Comparison of ENCODE assay signal across 29 cellular contexts in the genomic region with DNA sequence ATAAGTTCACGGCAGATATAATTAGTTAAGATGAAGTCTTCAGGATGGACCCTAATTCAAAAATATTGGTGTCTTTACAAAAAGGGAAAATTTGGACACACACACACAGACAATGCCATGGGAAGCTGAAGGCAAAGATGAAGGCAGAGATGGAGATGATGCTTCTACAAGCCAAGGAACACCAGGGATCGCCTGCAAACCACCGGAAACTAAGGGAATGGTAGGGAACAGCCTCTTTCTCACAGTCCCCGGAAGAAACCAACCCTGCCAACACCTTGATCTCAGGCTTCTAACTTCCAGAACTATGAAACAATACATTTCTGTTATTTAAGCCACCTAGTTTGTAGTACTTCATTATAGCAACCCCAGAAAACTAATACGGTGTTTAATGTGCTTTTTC.
"Had no signal": no experiment of that assay in that cellular context is flagged by ENCODE, and none has a peak within 500 bp of the region (broad histone marks: within the 10 kb centered on the region; RNA-seq: fewer than 3 reads in every experiment).

No MANE protein-coding gene starts in this region.

- H3K4me1 ChIP-seq: testis, upper lobe of left lung, upper lobe of right lung, uterus, vagina had no signal

- H3K27ac Mint-ChIP-seq: stimulated activated effector memory CD8-positive, alpha-beta T cell treated with anti-CD3 and anti-CD28 coated beads, Interleukin-12 subunit alpha, Interleukin-12 subunit beta, amount 100 ng/mL, for 72 hours; stimulated activated memory B cell treated with anti-CD40 and anti-IgM and Interleukin-4, amounts not matched to agents 10 μg/mL and 1 μg/mL and 100 μg/mL, for 72 hours; stimulated activated naive B cell treated with anti-CD40 and anti-IgM and Interleukin-4, amounts not matched to agents 10 μg/mL and 1 μg/mL and 100 μg/mL, for 72 hours; stimulated activated naive CD8-positive, alpha-beta T cell treated with anti-CD3 and anti-CD28 coated beads, Interleukin-15, amount 100 ng/mL, for 72 hours; stimulated activated naive CD8-positive, alpha-beta T cell treated with anti-CD3 and anti-CD28 coated beads, Interleukin-15, Interleukin-2, amounts not matched to agents 100 ng/mL and 50 ng/mL, for 24 hours; type B pancreatic cell had no signal

- H3K4me1 Mint-ChIP-seq: stimulated activated effector memory CD8-positive, alpha-beta T cell treated with anti-CD3 and anti-CD28 coated beads, Interleukin-12 subunit alpha, Interleukin-12 subunit beta, amount 100 ng/mL, for 72 hours; stimulated activated memory B cell treated with anti-CD40 and anti-IgM and Interleukin-4, amounts not matched to agents 10 μg/mL and 1 μg/mL and 100 μg/mL, for 72 hours; stimulated activated naive B cell treated with anti-CD40 and anti-IgM and Interleukin-4, amounts not matched to agents 10 μg/mL and 1 μg/mL and 100 μg/mL, for 72 hours; stimulated activated naive CD8-positive, alpha-beta T cell treated with anti-CD3 and anti-CD28 coated beads, Interleukin-15, amount 100 ng/mL, for 72 hours had no signal

- H3K36me3 ChIP-seq: stomach, suprapubic skin, thoracic aorta, thyroid gland, tibial artery, tibial nerve, transverse colon, upper lobe of left lung, upper lobe of right lung, uterus, vagina had no signal

- FAIRE-seq: urothelium cell line had no signal

- H3K4me3 Mint-ChIP-seq: stimulated activated effector memory CD8-positive, alpha-beta T cell treated with anti-CD3 and anti-CD28 coated beads, Interleukin-12 subunit alpha, Interleukin-12 subunit beta, amount 100 ng/mL, for 72 hours; stimulated activated memory B cell treated with anti-CD40 and anti-IgM and Interleukin-4, amounts not matched to agents 10 μg/mL and 1 μg/mL and 100 μg/mL, for 72 hours; stimulated activated naive B cell treated with anti-CD40 and anti-IgM and Interleukin-4, amounts not matched to agents 10 μg/mL and 1 μg/mL and 100 μg/mL, for 72 hours; stimulated activated naive CD8-positive, alpha-beta T cell treated with anti-CD3 and anti-CD28 coated beads, Interleukin-15, amount 100 ng/mL, for 72 hours; stimulated activated naive CD8-positive, alpha-beta T cell treated with anti-CD3 and anti-CD28 coated beads, Interleukin-15, Interleukin-2, amounts not matched to agents 100 ng/mL and 50 ng/mL, for 24 hours; type B pancreatic cell had no signal

- H3K9me3 Mint-ChIP-seq: stimulated activated effector memory CD8-positive, alpha-beta T cell treated with anti-CD3 and anti-CD28 coated beads, Interleukin-12 subunit alpha, Interleukin-12 subunit beta, amount 100 ng/mL, for 72 hours; stimulated activated memory B cell treated with anti-CD40 and anti-IgM and Interleukin-4, amounts not matched to agents 10 μg/mL and 1 μg/mL and 100 μg/mL, for 72 hours; stimulated activated naive B cell treated with anti-CD40 and anti-IgM and Interleukin-4, amounts not matched to agents 10 μg/mL and 1 μg/mL and 100 μg/mL, for 72 hours; stimulated activated naive CD8-positive, alpha-beta T cell treated with anti-CD3 and anti-CD28 coated beads, Interleukin-15, amount 100 ng/mL, for 72 hours; stimulated activated naive CD8-positive, alpha-beta T cell treated with anti-CD3 and anti-CD28 coated beads, Interleukin-15, Interleukin-2, amounts not matched to agents 100 ng/mL and 50 ng/mL, for 24 hours; type B pancreatic cell had no signal

- H3K27ac ChIP-seq: stomach, suprapubic skin, testis, thoracic aorta, thyroid gland, tibial artery, tibial nerve, transverse colon, upper lobe of left lung, upper lobe of right lung, uterus, vagina had no signal

- H3K27me3 ChIP-seq: stomach, suprapubic skin, testis, thyroid gland, tibial artery, tibial nerve, transverse colon, upper lobe of left lung, upper lobe of right lung, uterus, vagina had no signal

- H3K9me3 ChIP-seq: stomach, suprapubic skin, testis, thoracic aorta, thyroid gland, tibial artery, tibial nerve, transverse colon, upper lobe of left lung, upper lobe of right lung, uterus, vagina had no signal

- H3K4me3 ChIP-seq: stomach, suprapubic skin, testis, thoracic aorta, thyroid gland, tibial artery, tibial nerve, transverse colon, upper lobe of left lung, upper lobe of right lung, uterus, vagina had no signal

- DNase-seq: stimulated activated CD4-positive, alpha-beta T cell treated with anti-CD3 and anti-CD28 coated beads, Interleukin-2, amount 100 ng/mL, for 48 hours; stimulated activated CD4-positive, alpha-beta T cell treated with anti-CD3 and anti-CD28 coated beads, Interleukin-4, amount 100 ng/mL, for 1 hour; stimulated activated CD4-positive, alpha-beta T cell treated with anti-CD3 and anti-CD28 coated beads, Interleukin-4, amount 100 ng/mL, for 24 hours; stimulated activated CD4-positive, alpha-beta T cell treated with anti-CD3 and anti-CD28 coated beads, Interleukin-4, amount 100 ng/mL, for 4 hours; stimulated activated CD8-positive, alpha-beta memory T cell treated with anti-CD3 and anti-CD28 coated beads, Interleukin-4, amount 100 ng/mL, for 48 hours; stimulated activated naive B cell treated with anti-CD40 and anti-IgM and Interleukin-4, amounts not matched to agents 10 μg/mL and 1 μg/mL and 100 μg/mL, for 72 hours; stimulated activated naive CD4-positive, alpha-beta T cell; stimulated activated naive CD4-positive, alpha-beta T cell treated with Interleukin-2 at 50 U/mL for 16 hours; stimulated activated naive CD8-positive, alpha-beta T cell treated with anti-CD3 and anti-CD28 coated beads, Interleukin-15, amount 100 ng/mL, for 72 hours; stimulated activated naive CD8-positive, alpha-beta T cell treated with anti-CD3 and anti-CD28 coated beads, Interleukin-15, Interleukin-2, amounts not matched to agents 100 U/mL and 50 U/mL, for 24 hours; stomach; substantia nigra; testis; thyroid gland; tibial artery; transverse colon; trophoblast cell; upper lobe of left lung; upper lobe of right lung; uterus had no signal

- H3K27me3 Mint-ChIP-seq: type B pancreatic cell had no signal

- ATAC-seq: stimulated activated effector memory CD8-positive, alpha-beta T cell treated with anti-CD3 and anti-CD28 coated beads, Interleukin-12 subunit alpha, Interleukin-12 subunit beta, amount 100 ng/mL, for 72 hours; stimulated activated memory B cell treated with anti-CD40 and anti-IgM and Interleukin-4, amounts not matched to agents 10 μg/mL and 1 μg/mL and 100 μg/mL, for 72 hours; stimulated activated naive B cell treated with anti-CD40 and anti-IgM and Interleukin-4, amounts not matched to agents 10 μg/mL and 1 μg/mL and 100 μg/mL, for 72 hours; stimulated activated naive CD8-positive, alpha-beta T cell treated with anti-CD3 and anti-CD28 coated beads, Interleukin-15, amount 100 ng/mL, for 72 hours; stimulated activated naive CD8-positive, alpha-beta T cell treated with anti-CD3 and anti-CD28 coated beads, Interleukin-15, Interleukin-2, amounts not matched to agents 100 U/mL and 50 U/mL, for 24 hours; upper lobe of right lung had no signal

- H3K36me3 Mint-ChIP-seq: stimulated activated effector memory CD8-positive, alpha-beta T cell treated with anti-CD3 and anti-CD28 coated beads, Interleukin-12 subunit alpha, Interleukin-12 subunit beta, amount 100 ng/mL, for 72 hours; stimulated activated memory B cell treated with anti-CD40 and anti-IgM and Interleukin-4, amounts not matched to agents 10 μg/mL and 1 μg/mL and 100 μg/mL, for 72 hours; stimulated activated naive B cell treated with anti-CD40 and anti-IgM and Interleukin-4, amounts not matched to agents 10 μg/mL and 1 μg/mL and 100 μg/mL, for 72 hours; type B pancreatic cell had no signal
